Comparison of ENCODE assay signal across 9 cellular contexts in genomic region chr1:53737648-53738204, GRCh38. TPM values are rescaled to one million over a fixed set of nuclear protein-coding genes. Genes with fewer than 3 reads are reported as not detected.
DNase-seq lines count a peak whose midpoint lies in the region; ATAC-seq and TF ChIP-seq lines count a peak whose summit lies in the region.
"Had no signal": no experiment of that assay in that cellular context is flagged by ENCODE, and none has a peak within 500 bp of the region (broad histone marks: within the 10 kb centered on the region; RNA-seq: fewer than 3 reads in every experiment).

No MANE protein-coding gene starts in this region.

- peaks cover 10% of the 10 kb centered on the region for H3K9me3 Mint-ChIP-seq in MCF 10A (ENCODE audit: unreplicated experiment)

- no peaks in the 10 kb centered on the region for H3K27me3 Mint-ChIP-seq in MCF 10A (ENCODE audit: insufficient read depth, unreplicated experiment)

- peaks cover 4% of the 10 kb centered on the region for H3K36me3 Mint-ChIP-seq in MCF 10A (ENCODE audit: insufficient read depth, unreplicated experiment)

- CTCF ChIA-PET in MCF 10A (lab: Yijun Ruan, JAX): interaction anchor here (2.0 kb wide), 1 partner anchor 17 kb away, joined by 8 read pairs; no protein-coding TSS in a partner anchor

- no peak overlapping the region for H3K4ac ChIP-seq in mesenchymal stem cell (ENCODE audit: low read depth in 1 of 2, low read length in 2 of 2)

- TF ChIP-seq POLR2A in breast epithelium (IDR thresholded peaks at IDR 0.05) (no peak), tibial nerve (IDR thresholded peaks at IDR 0.05) (no peak)

- no peak overlapping the region for H2BK120ac ChIP-seq in mesenchymal stem cell (ENCODE audit: low read depth, low read length)

- peak overlapping the region; percentile 46 for H2AFZ ChIP-seq in mesenchymal stem cell (ENCODE audit: low read depth, low read length)

- H3K4me3 ChIP-seq in breast epithelium: peak overlapping the region in 2 of 3 donors; percentile 69 to 90
- H3K4me3 ChIP-seq in mesenchymal stem cell (ENCODE audit: insufficient read depth in 1 of 2, low read depth in 1 of 2, low read length in 2 of 2): peak overlapping the region; percentile 81 to 95
- peak overlapping the region; percentile 42 to 63 (median 55) for H3K4me3 ChIP-seq in tibial nerve

- H3K4me2 ChIP-seq in mesenchymal stem cell (ENCODE audit: low read length, poor library complexity, severe bottlenecking): peak overlapping the region; percentile 95

- H3K27ac ChIP-seq in breast epithelium (peak overlapping the region in 1 of 2 donors; percentile 54), mesenchymal stem cell (ENCODE audit: low read length, poor library complexity, severe bottlenecking) (peak overlapping the region; percentile 99), tibial nerve (no peak overlapping the region)

- no peak overlapping the region for H4K91ac ChIP-seq in mesenchymal stem cell (ENCODE audit: low read length)

- no peak overlapping the region for H3K27ac Mint-ChIP-seq in MCF 10A (ENCODE audit: low read depth, unreplicated experiment)

- ATAC-seq in GM19455 (IDR thresholded peaks at IDR 0.05; ENCODE audit: unreplicated experiment): no peak
- no peak for ATAC-seq in GM18511 (IDR thresholded peaks at IDR 0.05; ENCODE audit: unreplicated experiment)
- ATAC-seq in GM19467 (IDR thresholded peaks at IDR 0.05; ENCODE audit: unreplicated experiment): no peak

- H2BK12ac ChIP-seq in mesenchymal stem cell (ENCODE audit: low read length in 2 of 2): no peak overlapping the region

- H3K27me3 ChIP-seq in breast epithelium: peaks cover 0 to 15% of the 10 kb centered on the region in 2 donors
- peaks cover 0 to 43% of the 10 kb centered on the region in 2 experiments for H3K27me3 ChIP-seq in mesenchymal stem cell (ENCODE audit: control insufficient read depth in 1 of 2, insufficient read depth in 1 of 2, low read length in 2 of 2)
- peaks cover 0 to 38% of the 10 kb centered on the region in 2 donors for H3K27me3 ChIP-seq in tibial nerve

- POLR2A ChIA-PET in MCF 10A (lab: Yijun Ruan, JAX): no interaction called here

- WGBS in mesenchymal stem cell: 6% methylated on average over 49 of the region's 58 CpGs
- 3 to 7% methylated on average over 37 to 51 of the region's 58 CpGs for WGBS in tibial nerve, 2 donors

- peaks cover 27% of the 10 kb centered on the region for H3K4me1 Mint-ChIP-seq in MCF 10A (ENCODE audit: insufficient read depth, unreplicated experiment)

- H3K23ac ChIP-seq in mesenchymal stem cell (ENCODE audit: low read length in 2 of 2): no peak overlapping the region

- H3K9ac ChIP-seq in mesenchymal stem cell (ENCODE audit: low read length): peak overlapping the region; percentile 65

- H3K36me3 ChIP-seq in breast epithelium: no peaks in the 10 kb centered on the region
- no peaks in the 10 kb centered on the region for H3K36me3 ChIP-seq in mesenchymal stem cell (ENCODE audit: control insufficient read depth in 1 of 2, insufficient read depth in 2 of 2, low read depth in 1 of 2, low read length in 2 of 2)
- no peaks in the 10 kb centered on the region for H3K36me3 ChIP-seq in tibial nerve

- DNase-seq in breast epithelium (ENCODE audit: low spot score in 2 of 2) (no peak), MCF 10A (ENCODE audit: unreplicated experiment) (no peak), ecto neural progenitor cell (ENCODE audit: low spot score) (peak; percentile 66), mesenchymal stem cell (no peak), tibial nerve (ENCODE audit: low spot score in 2 of 2) (no peak)

- TF ChIP-seq EP300 in tibial nerve (IDR thresholded peaks at IDR 0.05): no peak

- intact Hi-C loops in breast epithelium (cut with DNase I; ENCODE audit: low total_unique reads): no loop called here
- intact Hi-C loops in MCF 10A (cut with micrococcal nuclease): no loop called here

- peak overlapping the region; percentile 57 for H2BK15ac ChIP-seq in mesenchymal stem cell (ENCODE audit: low read depth, poor library complexity, severe bottlenecking)

- no peaks in the 10 kb centered on the region for H3K79me1 ChIP-seq in mesenchymal stem cell (replicated peaks; ENCODE audit: low read length, poor library complexity, severe bottlenecking)

- no peak overlapping the region for H3K18ac ChIP-seq in mesenchymal stem cell (ENCODE audit: low read depth in 1 of 2, low read length in 2 of 2)

- no peak overlapping the region for H4K8ac ChIP-seq in mesenchymal stem cell (ENCODE audit: low read length)

- H3K14ac ChIP-seq in mesenchymal stem cell (ENCODE audit: low read length in 2 of 2): no peak overlapping the region

- H3K4me3 Mint-ChIP-seq in MCF 10A (ENCODE audit: unreplicated experiment): no peak overlapping the region

- H3K4me1 ChIP-seq in breast epithelium: no peaks in the 10 kb centered on the region
- H3K4me1 ChIP-seq in mesenchymal stem cell (ENCODE audit: control insufficient read depth, insufficient read depth, low read depth, low read length): peaks cover 28% of the 10 kb centered on the region
- peaks cover 0 to 24% (median 9%) of the 10 kb centered on the region in 4 donors for H3K4me1 ChIP-seq in tibial nerve

- H3K9me3 ChIP-seq in breast epithelium: no peaks in the 10 kb centered on the region
- no peaks in the 10 kb centered on the region for H3K9me3 ChIP-seq in mesenchymal stem cell (ENCODE audit: control insufficient read depth, low read length)
- H3K9me3 ChIP-seq in tibial nerve: peaks cover 0 to 1% (median 0%) of the 10 kb centered on the region in 4 donors

- H2BK5ac ChIP-seq in mesenchymal stem cell (ENCODE audit: low read depth, low read length, poor library complexity, severe bottlenecking): peak overlapping the region; percentile 40

- H2AK5ac ChIP-seq in mesenchymal stem cell (ENCODE audit: low read length, severe bottlenecking): no peak overlapping the region

- no TSS peak for BruUV-seq in MCF 10A (replicated peaks; lab: Mats Ljungman, UMichigan)

- no peak for TF ChIP-seq CTCF in breast epithelium (IDR thresholded peaks at IDR 0.05)
- no peak for TF ChIP-seq CTCF in MCF 10A (IDR thresholded peaks at IDR 0.05; ENCODE audit: unreplicated experiment)
- no peak for TF ChIP-seq CTCF in tibial nerve (IDR thresholded peaks at IDR 0.05)

RNA-seq across cellular contexts. Expression of gene GLIS1, which starts 1.2 kb away (rescaled TPM):
- total RNA-seq in breast epithelium (1 to 10 TPM in 1 of 3 donors, under 1 TPM in 2; 0.16 to 2.0 (median 0.59) TPM), MCF 10A (2022) (0.93 and 1.4 TPM in 2 replicates), tibial nerve (1 to 10 TPM in 1 of 4 donors, under 1 TPM in 3; 0.59 to 3.9 (median 0.75) TPM)
- 0.29 TPM for polyA plus RNA-seq in mesenchymal stem cell (2013, experiment 1 of 2)
- 0.29 TPM for polyA plus RNA-seq in mesenchymal stem cell (2013, experiment 2 of 2)
- total RNA-seq: frontal cortex had no signal
